ENCODE assay signal across 8 cellular contexts in genomic region chr5:131530706-131531331, GRCh38.
DNase-seq lines count a peak whose midpoint lies in the region; ATAC-seq, FAIRE-seq and TF ChIP-seq lines count a peak whose summit lies in the region.
"Had no signal": no experiment of that assay in that cellular context is flagged by ENCODE, and none has a peak within 500 bp of the region (broad histone marks: within the 10 kb centered on the region; RNA-seq: fewer than 3 reads in every experiment).

No MANE protein-coding gene starts in this region.

- H3K9me3 ChIP-seq in CD8-positive, alpha-beta T cell (ENCODE audit: low read length), result no peaks in the 10 kb centered on the region
- H3K9me3 ChIP-seq in PC-3 (ENCODE audit: low read length), result no peaks in the 10 kb centered on the region

- no peaks in the 10 kb centered on the region for H3K79me2 ChIP-seq in PC-3 (ENCODE audit: low read length)

- H3K36me3 Mint-ChIP-seq in CD8-positive, alpha-beta T cell, result peaks cover 19% of the 10 kb centered on the region

- H3K27me3 ChIP-seq in CD8-positive, alpha-beta T cell (ENCODE audit: insufficient read depth, low read length), result no peaks in the 10 kb centered on the region
- no peaks in the 10 kb centered on the region for H3K27me3 ChIP-seq in PC-3 (ENCODE audit: low read length)

- no peaks in the 10 kb centered on the region for H4K20me1 ChIP-seq in PC-3 (ENCODE audit: low read length)

- DNase-seq in CD8-positive, alpha-beta T cell, result no peak
- DNase-seq in GM19239 (ENCODE audit: insufficient read length, low spot score) (no peak), PC-3 (no peak), fibroblast of mammary gland (ENCODE audit: low read depth) (peak; percentile 10), HPDE6-E6E7 (ENCODE audit: extremely low spot score) (no peak), RPMI8226 (no peak), COR-L47 (lab: John Stamatoyannopoulos, UW) (no peak)
- DNase-seq: left colon had no signal

- FAIRE-seq in GM19239 (lab: Jason Lieb, UNC), result peak; percentile 73

- peaks cover 76% of the 10 kb centered on the region for H3K4me1 Mint-ChIP-seq in CD8-positive, alpha-beta T cell (ENCODE audit: low read depth)

- POLR2A ChIA-PET in CD8-positive, alpha-beta T cell (lab: Charles Lee), result interaction anchor here (1.3 to 3.1 kb wide), 2 partner anchors 9 to 18 kb away, joined by 3 to 19 read pairs; no protein-coding TSS in a partner anchor
- POLR2A ChIA-PET in PC-3 (lab: Charles Lee; ENCODE audit: unreplicated experiment), result interaction anchor here (0.6 kb wide), 1 partner anchor 16 kb away, joined by 5 read pairs; no protein-coding TSS in a partner anchor

- H3K9ac ChIP-seq in PC-3 (ENCODE audit: low read length), result no peak overlapping the region

- no peak for TF ChIP-seq CTCF in CD8-positive, alpha-beta T cell (IDR thresholded peaks at IDR 0.05)
- TF ChIP-seq CTCF in PC-3 (conservative IDR thresholded peaks at IDR 0.05; ENCODE audit: low read depth, low read length) (no peak), fibroblast of mammary gland (conservative IDR thresholded peaks at IDR 0.05; ENCODE audit: control insufficient read depth, insufficient read depth, low read depth, low read length) (no peak)

- H3F3A ChIP-seq in PC-3 (ENCODE audit: low read length, unreplicated experiment), result no peaks in the 10 kb centered on the region

- no peak overlapping the region for H2AFZ ChIP-seq in PC-3 (ENCODE audit: low read length)

- peaks cover 83% of the 10 kb centered on the region for H3K4me1 ChIP-seq in CD8-positive, alpha-beta T cell (ENCODE audit: insufficient read depth, low read length)
- no peaks in the 10 kb centered on the region for H3K4me1 ChIP-seq in PC-3 (ENCODE audit: insufficient read depth, low read length)

- BruUV-seq in PC-3 (replicated peaks; lab: Mats Ljungman, UMichigan), result no TSS peak

- H3K4me3 ChIP-seq in CD8-positive, alpha-beta T cell (ENCODE audit: low read depth, low read length), result no peak overlapping the region
- no peak overlapping the region for H3K4me3 ChIP-seq in PC-3 (ENCODE audit: low read length)
- H3K4me3 ChIP-seq in fibroblast of mammary gland (ENCODE audit: control insufficient read depth, low read depth, low read length), result no peak overlapping the region

- no peak overlapping the region for H3K4me2 ChIP-seq in PC-3 (ENCODE audit: low read length)

- peak overlapping the region; percentile 89 for H3K27ac Mint-ChIP-seq in CD8-positive, alpha-beta T cell

- H3K27me3 Mint-ChIP-seq in CD8-positive, alpha-beta T cell (ENCODE audit: low read depth), result no peaks in the 10 kb centered on the region

- H3K36me3 ChIP-seq in CD8-positive, alpha-beta T cell (ENCODE audit: insufficient read depth, low read length), result no peaks in the 10 kb centered on the region
- no peaks in the 10 kb centered on the region for H3K36me3 ChIP-seq in PC-3 (ENCODE audit: low read depth, low read length)

- peak; percentile 58 for ATAC-seq in CD8-positive, alpha-beta T cell
- ATAC-seq in PC-3, result peak; percentile 35
- ATAC-seq: left colon had no signal

- H3K9me2 ChIP-seq in PC-3 (replicated peaks; ENCODE audit: low read length), result no peaks in the 10 kb centered on the region

- H3K27ac ChIP-seq in CD8-positive, alpha-beta T cell (ENCODE audit: low read depth, low read length), result no peak overlapping the region
- no peak overlapping the region for H3K27ac ChIP-seq in PC-3 (ENCODE audit: low read length)

- H3K4me3 Mint-ChIP-seq in CD8-positive, alpha-beta T cell, result peak overlapping the region; percentile 62

- no peaks in the 10 kb centered on the region for H3K9me3 Mint-ChIP-seq in CD8-positive, alpha-beta T cell

- CTCF ChIA-PET in CD8-positive, alpha-beta T cell (lab: Charles Lee), result interaction anchor here (1.2 kb wide), 1 partner anchor 163 kb away, joined by 3 read pairs; no protein-coding TSS in a partner anchor
- CTCF ChIA-PET in PC-3 (lab: Charles Lee), result no interaction called here

- intact Hi-C loops in CD8-positive, alpha-beta T cell (cut with DNase I, micrococcal nuclease), result loop anchor here (1.0 to 5.0 kb wide), 4 partner anchors 15 to 266 kb away; partner anchors contain the start of genes FNIP1 (in 1 of the 2) and RAPGEF6 (in 1 of the 2)
- intact Hi-C loops in PC-3 (cut with micrococcal nuclease), result no loop called here
